ENCODE assay signal across 1 cellular context in the genomic region with DNA sequence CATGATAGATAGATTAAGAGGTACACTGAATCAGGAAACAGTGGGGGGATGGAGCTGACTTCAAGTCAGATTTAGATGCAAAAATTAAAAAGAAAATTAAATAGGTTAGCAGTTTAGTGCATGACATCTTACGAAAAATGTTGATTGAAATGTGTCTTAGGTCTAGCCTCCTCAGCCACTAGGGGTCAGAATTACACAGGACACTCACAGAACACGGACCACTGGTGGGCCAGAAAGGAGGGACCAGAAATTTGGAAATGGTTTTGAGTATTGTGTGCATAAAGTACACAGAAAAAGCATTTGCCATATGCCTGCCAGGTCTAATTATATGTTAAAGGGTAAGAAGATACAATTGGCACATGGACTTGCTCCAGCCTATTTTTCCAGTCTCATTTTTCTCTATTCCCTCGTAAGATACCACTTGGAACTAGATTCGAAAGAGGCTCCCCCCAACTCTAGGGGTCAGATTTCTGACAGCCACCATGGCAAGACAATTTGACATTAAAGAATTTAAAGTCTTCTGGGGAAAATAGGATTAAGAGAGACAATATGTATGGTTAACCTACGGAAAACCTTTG.
TF ChIP-seq lines count a peak whose summit lies in the region.

No MANE protein-coding gene starts in this region.

TF ChIP-seq in H1, 55 proteins besides CTCF, POLR2A, EP300 and RAD21 (continued from another document):
- TF ChIP-seq RFX5 (IDR thresholded peaks at IDR 0.05; ENCODE audit: borderline replicate concordance, low read depth, low read length) (no peak), KDM1A (IDR thresholded peaks at IDR 0.05; ENCODE audit: borderline replicate concordance, low read length) (no peak), HDAC2 (IDR thresholded peaks at IDR 0.05; ENCODE audit: borderline replicate concordance in 1 of 2, low read depth in 2 of 2, low read length in 2 of 2) (no peak), CTBP2 (IDR thresholded peaks at IDR 0.05; ENCODE audit: borderline replicate concordance, insufficient read depth, insufficient read length, low read length) (no peak)
